ENCODE assay signal across 4 cellular contexts in the genomic region with DNA sequence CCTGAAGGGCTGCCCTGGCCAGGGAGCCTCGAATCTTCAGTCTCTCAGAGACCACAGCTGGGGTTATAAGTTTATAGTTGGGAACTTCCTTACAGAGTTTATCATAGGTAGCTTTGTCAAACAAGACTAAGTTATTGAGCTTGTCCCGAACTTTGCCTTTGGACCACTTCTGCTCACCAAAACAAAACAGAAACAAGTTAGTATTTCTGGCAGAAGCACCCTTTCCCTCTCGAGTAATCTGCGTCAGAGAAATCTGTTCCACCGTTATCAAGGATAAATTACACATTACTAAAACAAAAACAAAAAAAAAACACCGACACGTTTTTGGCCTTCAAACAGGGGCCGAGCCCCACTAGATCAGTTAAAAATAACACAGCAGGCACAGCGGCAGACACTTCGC. TPM values are rescaled to one million over a fixed set of nuclear protein-coding genes. Genes with fewer than 3 reads are reported as not detected.
DNase-seq lines count a peak whose midpoint lies in the region; ATAC-seq lines count a peak whose summit lies in the region.
"Not testable (repeated sequence)": the region's sequence is repeated elsewhere in the genome, so short reads cannot be mapped to it uniquely, and the experiment has no call there.

No MANE protein-coding gene starts in this region.

- H3K4me3 ChIP-seq in ACC112 (ENCODE audit: low read depth, low read length) (peak overlapping the region; percentile 88), SK-N-MC (peak overlapping the region; percentile 100)

- H3K36me3 Mint-ChIP-seq in effector memory CD8-positive, alpha-beta T cell (ENCODE audit: insufficient read depth), result peaks cover 91% of the 10 kb centered on the region
- H3K36me3 Mint-ChIP-seq in naive B cell, result peaks cover 13 to 14% of the 10 kb centered on the region in 2 donors

- not testable (repeated sequence) for H3K9me3 Mint-ChIP-seq in effector memory CD8-positive, alpha-beta T cell; naive B cell

- not testable (repeated sequence) for H3K27me3 ChIP-seq in ACC112 (ENCODE audit: insufficient read depth, low read length)

- H3K9me3 ChIP-seq in SK-N-MC (ENCODE audit: low read depth, low read length), result not testable (repeated sequence)

- ATAC-seq in effector memory CD8-positive, alpha-beta T cell (replicated peaks); naive B cell (ENCODE audit: low read depth in 2 of 2): not testable (repeated sequence)

- not testable (repeated sequence) for H3K27me3 Mint-ChIP-seq in effector memory CD8-positive, alpha-beta T cell; naive B cell

- H3K4me1 ChIP-seq in ACC112 (ENCODE audit: control insufficient read depth, insufficient read depth, low read length, unreplicated experiment), result peaks cover 30% of the 10 kb centered on the region

- DNase-seq in SK-N-MC (ENCODE audit: low read depth, low spot score); effector memory CD8-positive, alpha-beta T cell; naive B cell: not testable (repeated sequence)

- H3K27ac ChIP-seq in ACC112 (ENCODE audit: low read depth, low read length), result peak overlapping the region; percentile 71
- peak overlapping the region; percentile 93 for H3K27ac ChIP-seq in SK-N-MC

- H2AFZ ChIP-seq in ACC112 (ENCODE audit: low read length, unreplicated experiment), result not testable (repeated sequence)

- H3K9ac ChIP-seq in SK-N-MC (ENCODE audit: insufficient read length), result peak overlapping the region; percentile 100

- H3K4me3 Mint-ChIP-seq in effector memory CD8-positive, alpha-beta T cell, result peak overlapping the region; percentile 98 to 100
- H3K4me3 Mint-ChIP-seq in naive B cell, result peak overlapping the region; percentile 93 to 100 (median 99)

- H3K27ac Mint-ChIP-seq in effector memory CD8-positive, alpha-beta T cell, result peak overlapping the region; percentile 99 to 100
- H3K27ac Mint-ChIP-seq in naive B cell, result peak overlapping the region; percentile 99 to 100 (median 99)

- peaks cover 53% of the 10 kb centered on the region for H3K79me2 ChIP-seq in ACC112 (ENCODE audit: control insufficient read depth, insufficient read depth, low read length, unreplicated experiment)

- peaks cover 27 to 45% of the 10 kb centered on the region in 2 donors for H3K4me1 Mint-ChIP-seq in effector memory CD8-positive, alpha-beta T cell (ENCODE audit: low read depth in 2 of 2)
- H3K4me1 Mint-ChIP-seq in naive B cell, result peaks cover 22 to 57% (median 36%) of the 10 kb centered on the region in 3 donors

- H3K36me3 ChIP-seq in ACC112 (ENCODE audit: insufficient read depth, low read length) (peaks cover 42% of the 10 kb centered on the region), SK-N-MC (ENCODE audit: insufficient read depth, low read length) (peaks cover 68% of the 10 kb centered on the region)

RNA-seq across cellular contexts. Expression of a gene that starts 0.8 kb away (rescaled TPM):
- 1,000 to 10,000 TPM; 3,707 to 5,692 (median 4,418) TPM for polyA plus RNA-seq in naive B cell (ENCODE audit: low read depth in 6 of 6)

RNA-seq across cellular contexts. Expression of a gene that starts 1.2 kb away (rescaled TPM):
- 100 to 1,000 TPM in 1 of 6 donors, 10 to 100 TPM in 5; 45.6 to 103 (median 73.6) TPM for polyA plus RNA-seq in naive B cell (ENCODE audit: low read depth in 6 of 6)

RNA-seq across cellular contexts. Expression of a gene that starts 13.3 kb away (rescaled TPM):
- 10 to 100 TPM in 4 of 6 donors, 1 to 10 TPM in 2; 8.1 to 12.8 (median 11.1) TPM for polyA plus RNA-seq in naive B cell (ENCODE audit: low read depth in 6 of 6)

RNA-seq across cellular contexts. Expression of a gene that starts 19.4 kb away (rescaled TPM):
- polyA plus RNA-seq in naive B cell (ENCODE audit: low read depth in 6 of 6), result 10 to 100 TPM in 5 of 6 donors, 1 to 10 TPM in 1; 9.5 to 21.7 (median 12.3) TPM

RNA-seq across cellular contexts. Expression of a gene that starts 39.6 kb away (rescaled TPM):
- 10 to 100 TPM in 5 of 6 donors, 1 to 10 TPM in 1; 7.1 to 13.4 (median 12.5) TPM for polyA plus RNA-seq in naive B cell (ENCODE audit: low read depth in 6 of 6)
